ENCODE assay signal across 1 cellular context in genomic region chr12:54294152-54294913, GRCh38.
TF ChIP-seq lines count a peak whose summit lies in the region.

No MANE protein-coding gene starts in this region.

TF ChIP-seq in K562, 482 proteins besides CTCF, POLR2A, EP300 and RAD21 (continued from another document and continues in another):
- TF ChIP-seq EP400 (IDR thresholded peaks at IDR 0.05) (no peak), HNRNPL (IDR thresholded peaks at IDR 0.05; ENCODE audit: low read depth, low read length) (0 out of 2 replicates have a peak, but pooled peaks have one; percentile 11), HOXB6 (CRISPR knock-in tag; IDR thresholded peaks at IDR 0.05; ENCODE audit: borderline replicate concordance) (no peak), SMARCA4 (IDR thresholded peaks at IDR 0.05) (peak; percentile 64; the same call in 1 of the 2 replicates), ARNT (IDR thresholded peaks at IDR 0.05) (peak; percentile 39 to 86; a peak in 1 of 4 replicates), HEY1 (CRISPR knock-in tag; IDR thresholded peaks at IDR 0.05; ENCODE audit: borderline replicate concordance) (no peak), NEUROD1 (IDR thresholded peaks at IDR 0.05; ENCODE audit: borderline replicate concordance, low read depth, low read length, partially characterized antibody) (peak; percentile 39), ARID4B (CRISPR knock-in tag; IDR thresholded peaks at IDR 0.05) (peak; percentile 61), CXXC5 (CRISPR knock-in tag; IDR thresholded peaks at IDR 0.05) (peak; percentile 59), ZNF124 (CRISPR knock-in tag; IDR thresholded peaks at IDR 0.05) (no peak), ATF3 (IDR thresholded peaks at IDR 0.05) (no peak), ATF3 (CRISPR knock-in tag; conservative IDR thresholded peaks at IDR 0.05) (peak; percentile 77; the same call in 1 of the 2 replicates), THRAP3 (IDR thresholded peaks at IDR 0.05; ENCODE audit: borderline replicate concordance) (peak; percentile 32; the same call in 1 of the 2 replicates), CSDE1 (IDR thresholded peaks at IDR 0.05) (no peak), CCAR2 (IDR thresholded peaks at IDR 0.05; ENCODE audit: low read depth, low read length) (peak; percentile 69; the same call in 1 of the 2 replicates), ZFP91 (CRISPR knock-in tag; IDR thresholded peaks at IDR 0.05) (0 out of 2 replicates have a peak, but pooled peaks have one; percentile 28), CTCFL (IDR thresholded peaks at IDR 0.05; ENCODE audit: borderline replicate concordance, insufficient read depth, low read depth, low read length, poor library complexity, severe bottlenecking) (peak; percentile 62), ATF1 (CRISPR knock-in tag; IDR thresholded peaks at IDR 0.05) (no peak), ATF1 (tag; IDR thresholded peaks at IDR 0.05) (peak; percentile 46; the same call in 1 of the 2 replicates), MYC (IDR thresholded peaks at IDR 0.05; ENCODE audit: low read depth, low read length) (peak; percentile 63), MYC (CRISPR knock-in tag; IDR thresholded peaks at IDR 0.05; ENCODE audit: borderline replicate concordance, low read depth) (peak; percentile 19; the same call in 1 of the 2 replicates), ZNF76 (CRISPR knock-in tag; IDR thresholded peaks at IDR 0.05; ENCODE audit: borderline replicate concordance) (0 out of 2 replicates have a peak, but pooled peaks have one; percentile 69), ZNF830 (CRISPR knock-in tag; IDR thresholded peaks at IDR 0.05) (no peak), TFE3 (CRISPR knock-in tag; IDR thresholded peaks at IDR 0.05) (0 out of 2 replicates have a peak, but pooled peaks have one; percentile 23), HDGF (IDR thresholded peaks at IDR 0.05) (no peak), NCOA4 (IDR thresholded peaks at IDR 0.05; ENCODE audit: partially characterized antibody) (no peak), BCOR (IDR thresholded peaks at IDR 0.05) (peak; percentile 58; the same call in 1 of the 2 replicates), YY1 (IDR thresholded peaks at IDR 0.05; ENCODE audit: borderline replicate concordance in 1 of 3, control insufficient read depth in 1 of 3, extremely low read depth in 1 of 3, insufficient read depth in 3 of 3, insufficient read length in 1 of 3, insufficient replicate concordance in 2 of 3, low read depth in 1 of 3, low read length in 2 of 3) (peak in 2 of 3 experiments; percentile 14 to 34), SMARCB1 (IDR thresholded peaks at IDR 0.05; ENCODE audit: insufficient read length, low read depth) (no peak), ZNF384 (IDR thresholded peaks at IDR 0.05; ENCODE audit: low read depth, low read length) (peak; percentile 82), NFRKB (IDR thresholded peaks at IDR 0.05; ENCODE audit: low read depth) (peak; percentile 16; the same call in 1 of the 2 replicates), ZHX1 (conservative IDR thresholded peaks at IDR 0.05; ENCODE audit: low read length) (no peak), TCFL5 (CRISPR knock-in tag; conservative IDR thresholded peaks at IDR 0.05) (no peak), ZNF79 (CRISPR knock-in tag; IDR thresholded peaks at IDR 0.05; ENCODE audit: low read depth) (no peak), SIRT6 (IDR thresholded peaks at IDR 0.05; ENCODE audit: low read depth, low read length) (no peak), RBM39 (optimal IDR thresholded peaks at IDR 0.05; ENCODE audit: low read depth, low read length) (no peak), ZBTB9 (CRISPR knock-in tag; IDR thresholded peaks at IDR 0.05) (peak; percentile 89; the same call in 1 of the 2 replicates), SRF (CRISPR knock-in tag; IDR thresholded peaks at IDR 0.05) (0 out of 4 replicates have a peak, but pooled peaks of 1 of the 2 experiments have one; percentile 29), USF1 (CRISPR knock-in tag; IDR thresholded peaks at IDR 0.05) (no peak), FOXM1 (IDR thresholded peaks at IDR 0.05; ENCODE audit: low read depth) (peak; percentile 48; the same call in 1 of the 2 replicates), FOXM1 (CRISPR knock-in tag; IDR thresholded peaks at IDR 0.05; ENCODE audit: low read depth) (no peak), USF2 (CRISPR knock-in tag; IDR thresholded peaks at IDR 0.05) (no peak), GTF2E2 (tag; IDR thresholded peaks at IDR 0.05) (no peak), MCM3 (IDR thresholded peaks at IDR 0.05) (no peak), L3MBTL2 (IDR thresholded peaks at IDR 0.05) (peak; percentile 22; the same call in 1 of the 2 replicates), BRD4 (IDR thresholded peaks at IDR 0.05) (no peak)
